9 cellular contexts compared by ENCODE assay signal in genomic region chr7:18866359-18867036, GRCh38.
A peak's percentile ranks its signal among the peaks of the same experiment; 100 is the strongest.
DNase-seq lines count a peak whose midpoint lies in the region; ATAC-seq and TF ChIP-seq lines count a peak whose summit lies in the region.
"Had no signal": no experiment of that assay in that cellular context is flagged by ENCODE, and none has a peak within 500 bp of the region (broad histone marks: within the 10 kb centered on the region; RNA-seq: fewer than 3 reads in every experiment).

No MANE protein-coding gene starts in this region.

- H3K9me3 ChIP-seq in SK-N-MC (ENCODE audit: low read depth, low read length) (no peaks in the 10 kb centered on the region; the same call in 1 of the 2 replicates), left ventricle myocardium inferior (replicated peaks) (no peaks in the 10 kb centered on the region)

- intact Hi-C loops in left ventricle myocardium inferior (cut with micrococcal nuclease), result no loop called here

- H3K4me1 ChIP-seq in left ventricle myocardium inferior, result peaks cover 20% of the 10 kb centered on the region

- H3K9ac ChIP-seq in SK-N-MC (ENCODE audit: insufficient read length), result no peak overlapping the region
- H3K9ac ChIP-seq: BLaER1 treated with 17β-estradiol and CSF1 and Interleukin-3, amounts not matched to agents 10 nM and 100 nM had no signal

- H3K27me3 ChIP-seq in left ventricle myocardium inferior (ENCODE audit: low read depth), result no peaks in the 10 kb centered on the region
- H3K27me3 ChIP-seq: BLaER1 treated with 17β-estradiol and CSF1 and Interleukin-3, amounts not matched to agents 10 nM and 100 nM had no signal

- ATAC-seq in HG02884 (IDR thresholded peaks at IDR 0.05; ENCODE audit: unreplicated experiment) (peak; percentile 95), GM19324 (IDR thresholded peaks at IDR 0.05; ENCODE audit: low FRiP score, unreplicated experiment) (no peak)

- H3K27ac ChIP-seq in SK-N-MC (peak overlapping the region; percentile 68), left ventricle myocardium inferior (replicated peaks) (peak overlapping the region; percentile 67)

- H3K36me3 ChIP-seq in SK-N-MC (ENCODE audit: insufficient read depth, low read length) (no peaks in the 10 kb centered on the region), left ventricle myocardium inferior (no peaks in the 10 kb centered on the region)
- H3K36me3 ChIP-seq: BLaER1 treated with 17β-estradiol and CSF1 and Interleukin-3, amounts not matched to agents 10 nM and 100 nM had no signal

- no peak overlapping the region for H3K4me3 ChIP-seq in SK-N-MC
- H3K4me3 ChIP-seq in left ventricle myocardium inferior, result no peak overlapping the region
- H3K4me3 ChIP-seq: BLaER1 treated with 17β-estradiol and CSF1 and Interleukin-3, amounts not matched to agents 10 nM and 100 nM had no signal

- no peak for TF ChIP-seq CTCF in left ventricle myocardium inferior (IDR thresholded peaks at IDR 0.05; ENCODE audit: borderline replicate concordance)

- DNase-seq in NCI-H2227 (lab: John Stamatoyannopoulos, UW; ENCODE audit: unreplicated experiment) (peak; percentile 3), NCI-H2227 treated with DMSO at 0.1 percent for 48 hours (lab: John Stamatoyannopoulos, UW) (no peak), SK-N-MC (ENCODE audit: low read depth, low spot score) (peak; percentile 88), left ventricle myocardium inferior (peak; percentile 57), SK-N-DZ (ENCODE audit: low spot score) (no peak), NCI-H146 treated with DMSO at 0.1 percent for 48 hours (lab: John Stamatoyannopoulos, UW; ENCODE audit: unreplicated experiment) (no peak)

Comparison
In these comparisons a context has a peak if more than half of its experiments do, and no peak if none do; other contexts are left out.
1. DNase-seq: peak in NCI-H2227 (single experiment), SK-N-MC (single experiment) and left ventricle myocardium inferior (single experiment); none in NCI-H2227 treated with DMSO at 0.1 percent for 48 hours (single experiment), SK-N-DZ (single experiment) and NCI-H146 treated with DMSO at 0.1 percent for 48 hours (single experiment).